In the genomic region with DNA sequence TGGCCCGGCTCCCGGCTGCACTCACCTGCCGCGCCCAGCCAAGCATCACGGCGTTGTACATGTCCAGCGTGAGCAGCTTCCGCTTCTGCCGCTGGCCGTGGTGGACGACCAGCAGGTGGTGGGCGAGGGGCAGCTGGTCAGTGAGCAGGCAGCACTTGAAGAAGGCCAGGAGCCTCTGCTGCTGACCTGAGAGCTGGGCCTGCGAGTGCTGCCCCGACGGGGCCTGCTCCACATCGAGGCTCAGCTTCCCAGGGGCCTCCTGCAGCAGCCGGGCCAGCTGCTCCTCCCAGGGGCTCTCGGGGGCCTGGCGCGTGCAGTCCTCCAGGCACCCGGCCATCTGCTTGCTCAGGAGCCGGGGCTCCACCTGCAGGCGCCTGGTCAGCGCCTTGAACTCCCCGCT, we compare ENCODE assay signal across 5 cellular contexts. TPM values are rescaled to one million over a fixed set of nuclear protein-coding genes. Genes with fewer than 3 reads are reported as not detected.
"Had no signal": no experiment of that assay in that cellular context is flagged by ENCODE, and none has a peak within 500 bp of the region (broad histone marks: within the 10 kb centered on the region; RNA-seq: fewer than 3 reads in every experiment).

No MANE protein-coding gene starts in this region.

RNA-seq across cellular contexts. Expression of gene FGF22, which starts 10.2 kb away (rescaled TPM):
- total RNA-seq: activated T-cell treated with anti-CD3 and anti-CD28 coated beads, Interleukin-2, amount 50 U/mL, for 4 hours; left colon; smooth muscle cell had no signal
- polyA plus RNA-seq: naive thymus-derived CD4-positive, alpha-beta T cell had no signal

RNA-seq across cellular contexts. Expression of gene HCN2, which starts 39.8 kb away (rescaled TPM):
- polyA plus RNA-seq: immature natural killer cell; naive thymus-derived CD4-positive, alpha-beta T cell had no signal
